Comparison of ENCODE assay signal across 8 cellular contexts in the genomic region with DNA sequence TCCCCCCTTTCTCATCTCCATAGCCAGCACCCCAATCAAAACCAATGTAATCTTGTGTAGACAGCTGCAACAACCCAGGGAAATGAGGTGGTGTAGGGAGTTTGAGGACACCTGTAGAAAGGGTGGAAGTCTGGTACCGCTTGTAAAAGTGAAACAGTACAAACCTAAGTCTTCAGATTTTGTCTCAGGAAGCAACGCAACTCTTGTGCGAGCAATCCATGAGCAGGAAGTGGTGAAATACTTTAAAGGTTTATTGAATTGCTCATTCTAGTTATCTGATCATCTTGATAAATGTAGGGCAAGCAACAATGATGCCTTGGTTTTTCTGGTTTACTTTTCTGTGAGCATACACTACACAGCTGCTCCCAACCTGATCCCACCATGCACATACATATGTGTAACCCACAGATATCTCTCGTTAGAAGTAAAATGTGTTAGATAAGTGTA.
DNase-seq lines count a peak whose midpoint lies in the region; TF ChIP-seq lines count a peak whose summit lies in the region.

No MANE protein-coding gene starts in this region.

- intact Hi-C loops in CD14-positive monocyte (cut with micrococcal nuclease) = no loop called here

- H3K27me3 Mint-ChIP-seq in CD14-positive monocyte (ENCODE audit: low read depth in 3 of 3) = no peaks in the 10 kb centered on the region

- H3K4me1 Mint-ChIP-seq in CD14-positive monocyte = no peaks in the 10 kb centered on the region

- H3K9me3 Mint-ChIP-seq in CD14-positive monocyte = peaks cover 0 to 3% (median 0%) of the 10 kb centered on the region in 7 donors

- H3K36me3 Mint-ChIP-seq in CD14-positive monocyte = no peaks in the 10 kb centered on the region

- H3K27ac Mint-ChIP-seq in CD14-positive monocyte = no peak overlapping the region

- DNase-seq in HCEC 1CT (peak; percentile 58), T-helper 22 cell (ENCODE audit: low read depth) (peak; percentile 47), NCI-H2029 treated with DMSO at 0.1 percent for 48 hours (lab: John Stamatoyannopoulos, UW) (no peak), NAMALWA (ENCODE audit: low spot score) (no peak), GDM1 (lab: John Stamatoyannopoulos, UW) (no peak), CD14-positive monocyte (ENCODE audit: low spot score) (no peak)
- peak; percentile 86 for DNase-seq in central memory CD4-positive, alpha-beta T cell
- peak; percentile 18 to 23 for DNase-seq in stimulated activated CD4-positive, alpha-beta T cell treated with anti-CD3 and anti-CD28 coated beads, Interleukin-2, amount 100 ng/mL, for 48 hours

- TF ChIP-seq CTCF in CD14-positive monocyte (IDR thresholded peaks at IDR 0.05) = no peak

- no peak overlapping the region for H3K4me3 Mint-ChIP-seq in CD14-positive monocyte

Comparison
In these comparisons a context has a peak if more than half of its experiments do, and no peak if none do; other contexts are left out.
1. DNase-seq: peak in HCEC 1CT (single experiment), T-helper 22 cell (single experiment), central memory CD4-positive, alpha-beta T cell (single experiment) and stimulated activated CD4-positive, alpha-beta T cell treated with anti-CD3 and anti-CD28 coated beads, Interleukin-2, amount 100 ng/mL, for 48 hours (2 of 2); none in NCI-H2029 treated with DMSO at 0.1 percent for 48 hours (single experiment), NAMALWA (single experiment), GDM1 (single experiment) and CD14-positive monocyte (single experiment).